25 cellular contexts compared by ENCODE assay signal in genomic region chr7:158557441-158557755, GRCh38. TPM values are rescaled to one million over a fixed set of nuclear protein-coding genes. Genes with fewer than 3 reads are reported as not detected.
DNase-seq lines count a peak whose midpoint lies in the region; ATAC-seq, FAIRE-seq and TF ChIP-seq lines count a peak whose summit lies in the region.
"Had no signal": no experiment of that assay in that cellular context is flagged by ENCODE, and none has a peak within 500 bp of the region (broad histone marks: within the 10 kb centered on the region; RNA-seq: fewer than 3 reads in every experiment).

No MANE protein-coding gene starts in this region.

- no peak for TF ChIP-seq POLR2A in HepG2 (IDR thresholded peaks at IDR 0.05; ENCODE audit: insufficient read depth in 1 of 2, low read depth in 2 of 2, low read length in 2 of 2)
- no peak for TF ChIP-seq POLR2A in right lobe of liver (IDR thresholded peaks at IDR 0.05)

- H3K79me2 ChIP-seq in HepG2 (ENCODE audit: insufficient read depth, low read length): peaks cover 22% of the 10 kb centered on the region

- TF ChIP-seq EP300 in HepG2 (IDR thresholded peaks at IDR 0.05; ENCODE audit: low read depth in 2 of 2, low read length in 2 of 2): no peak
- TF ChIP-seq EP300 in HepG2 (CRISPR knock-in tag; IDR thresholded peaks at IDR 0.05; ENCODE audit: borderline replicate concordance): no peak

- H3K4me3 Mint-ChIP-seq in nephron progenitor cell: no peak overlapping the region
- H3K4me3 Mint-ChIP-seq: CD14-positive monocyte; CD4-positive, alpha-beta memory T cell; CD4-positive, CD25-positive, alpha-beta regulatory T cell; CD8-positive, alpha-beta memory T cell had no signal

- H3K4me3 ChIP-seq in HepG2 (replicated peaks in 1 of 3; ENCODE audit: insufficient read depth in 1 of 3, low read depth in 2 of 3, low read length in 3 of 3) (no peak overlapping the region), right lobe of liver (no peak overlapping the region)
- H3K4me3 ChIP-seq: BLaER1 had no signal

- H3K27ac Mint-ChIP-seq in nephron progenitor cell: peak overlapping the region; percentile 51
- H3K27ac Mint-ChIP-seq: CD14-positive monocyte; CD4-positive, alpha-beta memory T cell; CD4-positive, CD25-positive, alpha-beta regulatory T cell; CD8-positive, alpha-beta memory T cell had no signal

- CTCF ChIA-PET in HepG2 (lab: Yijun Ruan, JAX; ENCODE audit: low intra/inter-chr PET ratio, low total read pairs): no interaction called here

- H3K27ac ChIP-seq in HepG2 (ENCODE audit: extremely low read length, insufficient read depth, low read length): no peak overlapping the region
- H3K27ac ChIP-seq in right lobe of liver: no peak overlapping the region
- H3K27ac ChIP-seq: BLaER1 had no signal

- H3K4me1 ChIP-seq in HepG2 (ENCODE audit: insufficient read depth, low read length) (no peaks in the 10 kb centered on the region), right lobe of liver (no peaks in the 10 kb centered on the region)
- H3K4me1 ChIP-seq: BE2C, BLaER1, Caco-2 had no signal

- H3K36me3 Mint-ChIP-seq in nephron progenitor cell (ENCODE audit: low read depth): no peaks in the 10 kb centered on the region
- H3K36me3 Mint-ChIP-seq: CD14-positive monocyte; CD4-positive, alpha-beta memory T cell; CD4-positive, CD25-positive, alpha-beta regulatory T cell; CD8-positive, alpha-beta memory T cell had no signal

- peaks cover 5 to 10% of the 10 kb centered on the region in 2 experiments; a peak in 3 of 5 replicates for H3K36me3 ChIP-seq in HepG2 (replicated peaks in 1 of 2; ENCODE audit: control insufficient read depth in 1 of 2, insufficient read depth in 2 of 2, low read length in 2 of 2)
- no peaks in the 10 kb centered on the region for H3K36me3 ChIP-seq in right lobe of liver
- H3K36me3 ChIP-seq: BE2C, BLaER1 had no signal

- intact Hi-C loops in HepG2 (cut with micrococcal nuclease; ENCODE audit: unreplicated experiment) (no loop called here), right lobe of liver (cut with DNase I) (no loop called here), posterior vena cava (cut with DNase I) (no loop called here)

- H3K4me1 Mint-ChIP-seq in nephron progenitor cell: no peaks in the 10 kb centered on the region
- H3K4me1 Mint-ChIP-seq: CD14-positive monocyte; CD4-positive, alpha-beta memory T cell; CD8-positive, alpha-beta memory T cell had no signal

- peaks cover 63% of the 10 kb centered on the region for H4K20me1 ChIP-seq in HepG2 (ENCODE audit: insufficient read depth, low read length)
- H4K20me1 ChIP-seq: BLaER1 had no signal

- H3K27me3 ChIP-seq in HepG2 (ENCODE audit: control insufficient read depth in 1 of 2, insufficient read depth in 2 of 2, low read length in 2 of 2): no peaks in the 10 kb centered on the region
- no peaks in the 10 kb centered on the region for H3K27me3 ChIP-seq in right lobe of liver
- H3K27me3 ChIP-seq: BE2C, BLaER1 had no signal

- peaks cover 14% of the 10 kb centered on the region for H3K9me3 Mint-ChIP-seq in nephron progenitor cell

- peaks cover 15% of the 10 kb centered on the region for H3K27me3 Mint-ChIP-seq in nephron progenitor cell (ENCODE audit: low read depth, poor library complexity)
- H3K27me3 Mint-ChIP-seq: CD4-positive, CD25-positive, alpha-beta regulatory T cell had no signal

- H3K4me2 ChIP-seq in HepG2 (ENCODE audit: low read depth, low read length): no peak overlapping the region
- H3K4me2 ChIP-seq: BLaER1 had no signal

- in situ Hi-C loops in HepG2 (cut with HindIII; ENCODE audit: extremely low pct_ligation_motif_present, low pct_unique_long_range_greater_than_20kb): no loop called here

- BruUV-seq in HepG2 (replicated peaks; lab: Mats Ljungman, UMichigan): no TSS peak

- H3K9me3 ChIP-seq in HepG2 (ENCODE audit: low read length): no peaks in the 10 kb centered on the region
- H3K9me3 ChIP-seq in right lobe of liver: no peaks in the 10 kb centered on the region
- H3K9me3 ChIP-seq: BE2C, BLaER1 had no signal

- no peak overlapping the region for H2AFZ ChIP-seq in HepG2 (ENCODE audit: low read length)

- DNase-seq in HepG2 (ENCODE audit: low spot score): no peak
- no peak for DNase-seq in right lobe of liver
- DNase-seq in nephron progenitor cell: no peak
- DNase-seq in posterior vena cava (ENCODE audit: low spot score): peak; percentile 70
- DNase-seq in COLO829 (ENCODE audit: low spot score): no peak
- no peak for DNase-seq in Kasumi-1 (lab: John Stamatoyannopoulos, UW)
- no peak for DNase-seq in activated naive CD4-positive, alpha-beta T cell (lab: John Stamatoyannopoulos, UW)
- DNase-seq: 8988T; ACHN; BE2C; C1 segment of cervical spinal cord; Caco-2; Calu3; CD4-positive, alpha-beta memory T cell; CD4-positive, CD25-positive, alpha-beta regulatory T cell; CD8-positive, alpha-beta memory T cell; DMS79 treated with DMSO at 0.1 percent for 48 hours; GF-D8 had no signal

- H3K9ac ChIP-seq in HepG2 (ENCODE audit: insufficient read depth, low read depth, low read length): no peak overlapping the region
- H3K9ac ChIP-seq: BLaER1 had no signal

- 100% methylated on average over 1 of the region's 9 CpGs for WGBS in HepG2 (ENCODE audit: low lambda C conversion rate)
- WGBS in right lobe of liver (ENCODE audit: insufficient coverage, low coverage, low lambda C conversion rate, missing lambda C conversion rate): 45% methylated on average over 2 of the region's 9 CpGs

- ATAC-seq in HepG2: no peak
- ATAC-seq in right lobe of liver: no peak

- no peak for TF ChIP-seq RAD21 in HepG2 (CRISPR knock-in tag; IDR thresholded peaks at IDR 0.05)

- FAIRE-seq in HepG2 (lab: Jason Lieb, UNC): no peak
- FAIRE-seq: A204.1, D721Med, G401.6, GM12891, GM19239 had no signal

- POLR2A ChIA-PET in HepG2 (lab: Yijun Ruan, JAX): no interaction called here

- TF ChIP-seq CTCF in HepG2 (CRISPR knock-in tag; IDR thresholded peaks at IDR 0.05) (no peak), right lobe of liver (IDR thresholded peaks at IDR 0.05) (no peak), nephron progenitor cell (IDR thresholded peaks at IDR 0.05) (no peak)

TF ChIP-seq in HepG2, 621 proteins besides CTCF, POLR2A, EP300 and RAD21:
- TF ChIP-seq ZNF205 (CRISPR knock-in tag; IDR thresholded peaks at IDR 0.05) (no peak), ZBTB33 (CRISPR knock-in tag; IDR thresholded peaks at IDR 0.05) (peak; percentile 49; the same call in 1 of the 2 replicates)

RNA-seq across cellular contexts. Expression of gene PTPRN2, which starts 30.2 kb away (rescaled TPM):
- total RNA-seq in HepG2 (2016; rRNA removed; fragmentation: Illumina TruSeq; extraction: Trizol) (1.7 and 2.5 TPM in 2 replicates), right lobe of liver (under 1 TPM; 0.15 to 0.87 (median 0.67) TPM), posterior vena cava (1 to 10 TPM; 1.6 to 2.8 TPM)
- total RNA-seq in HepG2 (2016; cell fraction: cytosol; rRNA removed; fragmentation: Illumina TruSeq; extraction: Trizol; ENCODE audit: low read depth): 0.88 and 1.4 TPM in 2 replicates
- total RNA-seq in HepG2 (2016; cell fraction: insoluble cytoplasmic fraction; rRNA removed; fragmentation: Illumina TruSeq; extraction: Trizol): 1.4 and 2.6 TPM in 2 replicates
- 2.3 TPM in 2 replicates for total RNA-seq in HepG2 (2016; cell fraction: membrane; rRNA removed; fragmentation: Illumina TruSeq; extraction: Trizol)
- 3.7 and 5.0 TPM in 2 replicates for total RNA-seq in HepG2 (2016; cell fraction: nucleus; rRNA removed; fragmentation: Illumina TruSeq; extraction: Trizol)
- 24.2 and 50.0 TPM in 2 replicates for polyA plus RNA-seq in HepG2 (2011; rRNA removed)
- polyA plus RNA-seq in HepG2 (2011; cell fraction: cytosol; rRNA removed): 42.2 and 59.6 TPM in 2 replicates
- polyA plus RNA-seq in HepG2 (2011; cell fraction: nucleus; rRNA removed): 73.6 and 81.5 TPM in 2 replicates
- 49.0 and 72.5 TPM in 2 replicates for polyA plus RNA-seq in HepG2 (2012)
- 0.94 and 1.3 TPM in 2 replicates for polyA plus RNA-seq in HepG2 (2016; cell fraction: cytosol; fragmentation: Illumina TruSeq; extraction: Trizol; ENCODE audit: low read depth)
- 2.5 TPM in 2 replicates for polyA plus RNA-seq in HepG2 (2016; cell fraction: insoluble cytoplasmic fraction; fragmentation: Illumina TruSeq; extraction: Trizol; ENCODE audit: low read depth)
- polyA plus RNA-seq in HepG2 (2016; cell fraction: membrane; fragmentation: Illumina TruSeq; extraction: Trizol; ENCODE audit: low read depth): 1.7 and 2.2 TPM in 2 replicates
- 3.0 and 5.1 TPM in 2 replicates for polyA plus RNA-seq in HepG2 (2016; cell fraction: nucleus; fragmentation: Illumina TruSeq; extraction: Trizol; ENCODE audit: insufficient read depth, low read depth)
- polyA minus RNA-seq in HepG2 (2011; rRNA and poly(A)+ RNA removed; ENCODE audit: low replicate concordance): 35.1 TPM in 1 of 2 replicates, not detected in the other
- 18.6 and 43.5 TPM in 2 replicates for polyA minus RNA-seq in HepG2 (2011; cell fraction: cytosol; rRNA and poly(A)+ RNA removed)
- polyA minus RNA-seq in HepG2 (2011; cell fraction: nucleus; rRNA and poly(A)+ RNA removed): 33.3 and 45.4 TPM in 2 replicates
